In genomic region chr17:38099262-38099661, GRCh38 we compare ENCODE assay signal across 6 cellular contexts. TPM values are rescaled to one million over a fixed set of nuclear protein-coding genes. Genes with fewer than 3 reads are reported as not detected.
"Had no signal": no experiment of that assay in that cellular context is flagged by ENCODE, and none has a peak within 500 bp of the region (broad histone marks: within the 10 kb centered on the region; RNA-seq: fewer than 3 reads in every experiment).

No MANE protein-coding gene starts in this region.

RNA-seq across cellular contexts. Expression of gene TBC1D3E, which starts 28.5 kb away (rescaled TPM):
- total RNA-seq: GM23248, H4, H7, HepG2, HFFc6, HT1080 had no signal

RNA-seq across cellular contexts. Expression of gene TBC1D3C, which starts 30.8 kb away (rescaled TPM):
- total RNA-seq: GM23248, H4, HT1080 had no signal
